ENCODE assay signal across 1 cellular context in genomic region chr16:66874079-66874775, GRCh38.
TF ChIP-seq lines count a peak whose summit lies in the region.

No MANE protein-coding gene starts in this region.

TF ChIP-seq in GM23338, 12 proteins besides CTCF, POLR2A, EP300 and RAD21 (continued from another document):
- TF ChIP-seq ZNF462 (CRISPR knock-in tag; IDR thresholded peaks at IDR 0.05) (no peak), STAT1 (IDR thresholded peaks at IDR 0.05; ENCODE audit: unreplicated experiment) (no peak), ZNF331 (CRISPR knock-in tag; IDR thresholded peaks at IDR 0.05; ENCODE audit: low read depth) (no peak), ETS1 (IDR thresholded peaks at IDR 0.05) (no peak), POLR2AphosphoS5 (IDR thresholded peaks at IDR 0.05; ENCODE audit: low read depth) (no peak)
